In the genomic region with DNA sequence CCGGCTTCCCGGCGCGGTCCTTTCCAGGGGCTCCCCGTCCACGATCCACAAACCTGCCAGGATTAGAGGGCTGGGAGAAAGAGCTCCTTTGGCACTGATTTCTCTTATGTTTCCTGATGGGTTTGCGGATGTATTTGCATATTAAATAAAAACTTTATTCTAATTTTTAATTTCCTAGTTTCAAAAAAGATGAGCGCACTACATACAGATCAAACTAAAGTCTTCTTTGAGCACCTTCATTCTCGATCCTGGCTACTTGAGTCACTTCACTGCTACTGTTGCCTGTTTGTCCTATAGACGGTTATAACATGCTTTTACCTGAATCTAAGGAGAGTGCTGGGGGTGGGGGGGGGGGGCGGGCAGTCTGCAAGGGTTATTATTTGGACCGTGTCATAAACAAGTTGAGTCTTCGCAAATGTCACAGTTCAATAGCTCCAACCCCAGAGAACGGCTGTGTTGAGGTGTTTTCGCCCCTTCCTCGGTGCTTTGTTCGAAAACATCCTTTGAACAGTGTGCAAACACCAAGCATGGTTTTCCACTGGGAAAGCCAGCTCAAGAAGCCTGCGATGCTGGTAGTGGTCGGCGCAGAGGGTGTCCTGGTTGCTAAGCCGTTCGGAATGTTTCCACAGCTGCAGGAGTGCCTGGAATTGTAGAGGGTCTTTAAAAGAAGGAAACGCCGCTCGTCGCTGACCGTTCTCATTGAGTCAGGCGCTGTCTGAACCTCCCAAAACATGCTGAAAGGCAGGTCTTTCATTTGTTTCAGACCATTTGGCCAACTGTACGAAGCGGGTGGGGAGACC, we compare ENCODE assay signal across 8 cellular contexts. TPM values are rescaled to one million over a fixed set of nuclear protein-coding genes. Genes with fewer than 3 reads are reported as not detected.
DNase-seq lines count a peak whose midpoint lies in the region; ATAC-seq and TF ChIP-seq lines count a peak whose summit lies in the region.

No MANE protein-coding gene starts in this region.

- H2AFZ ChIP-seq in SK-N-SH (ENCODE audit: low read depth) = peak overlapping the region; percentile 87; the same call in 1 of the 2 replicates

- TF ChIP-seq CTCF in SK-N-SH (IDR thresholded peaks at IDR 0.05) (no peak), VCaP (conservative IDR thresholded peaks at IDR 0.05) (peak; percentile 19)

- H4K20me1 ChIP-seq in SK-N-SH (ENCODE audit: insufficient read depth) = 0 out of 2 replicates have a peak, but pooled peaks cover 4% of the 10 kb centered on the region

- peaks cover 5% of the 10 kb centered on the region for H3K27me3 Mint-ChIP-seq in stimulated activated naive CD8-positive, alpha-beta T cell treated with anti-CD3 and anti-CD28 coated beads, Interleukin-15, amount 100 ng/mL, for 72 hours

- TF ChIP-seq RAD21 in SK-N-SH (IDR thresholded peaks at IDR 0.05; ENCODE audit: low read length) = no peak

- H3K9me3 Mint-ChIP-seq in stimulated activated naive CD8-positive, alpha-beta T cell treated with anti-CD3 and anti-CD28 coated beads, Interleukin-15, amount 100 ng/mL, for 72 hours = no peaks in the 10 kb centered on the region

- H3K36me3 ChIP-seq in SK-N-SH (replicated peaks in 1 of 2; ENCODE audit: control insufficient read depth in 1 of 2, insufficient read depth in 2 of 2, low read length in 1 of 2) = no peaks in the 10 kb centered on the region

- peaks cover 0 to 5% of the 10 kb centered on the region in 2 experiments; a peak in 1 of 4 replicates for H3K4me1 ChIP-seq in SK-N-SH (ENCODE audit: control insufficient read depth in 1 of 2, insufficient read depth in 2 of 2, low read depth in 1 of 2, low read length in 1 of 2)

- peak overlapping the region; percentile 70 to 99; a peak in 3 of 4 replicates for H3K4me3 ChIP-seq in SK-N-SH (ENCODE audit: low read depth in 2 of 2, low read length in 1 of 2)

- ATAC-seq in SK-N-SH treated with all-trans-retinoic acid at 6 μM for 48 hours = no peak
- no peak for ATAC-seq in stimulated activated naive CD8-positive, alpha-beta T cell treated with anti-CD3 and anti-CD28 coated beads, Interleukin-15, amount 100 ng/mL, for 72 hours
- ATAC-seq in GM21447 (IDR thresholded peaks at IDR 0.05; ENCODE audit: unreplicated experiment) = no peak

- H3K27ac Mint-ChIP-seq in stimulated activated naive CD8-positive, alpha-beta T cell treated with anti-CD3 and anti-CD28 coated beads, Interleukin-15, amount 100 ng/mL, for 72 hours = no peak overlapping the region

- H3K9ac ChIP-seq in SK-N-SH = no peak overlapping the region; the same call in 1 of the 2 replicates

- H3K27me3 ChIP-seq in SK-N-SH (ENCODE audit: insufficient read depth) = no peaks in the 10 kb centered on the region

- peaks cover 31% of the 10 kb centered on the region for H3K4me1 Mint-ChIP-seq in stimulated activated naive CD8-positive, alpha-beta T cell treated with anti-CD3 and anti-CD28 coated beads, Interleukin-15, amount 100 ng/mL, for 72 hours

- H3K4me3 Mint-ChIP-seq in stimulated activated naive CD8-positive, alpha-beta T cell treated with anti-CD3 and anti-CD28 coated beads, Interleukin-15, amount 100 ng/mL, for 72 hours = peak overlapping the region; percentile 93 to 100

- H3K79me2 ChIP-seq in SK-N-SH (ENCODE audit: insufficient read depth) = peaks cover 28% of the 10 kb centered on the region

- H3K9me2 ChIP-seq in SK-N-SH = no peaks in the 10 kb centered on the region

- H3F3A ChIP-seq in SK-N-SH (replicated peaks; ENCODE audit: insufficient read depth) = peaks cover 15% of the 10 kb centered on the region

- POLR2A ChIA-PET in SK-N-SH (lab: Yijun Ruan, JAX) = interaction anchor here (0.6 to 1.3 kb wide), 4 partner anchors 36 to 190 kb away, joined by 4 read pairs; a partner anchor contains a TSS

- WGBS in SK-N-SH (ENCODE audit: low lambda C conversion rate) = 67% methylated on average over 30 of the region's 30 CpGs

- peak overlapping the region; percentile 93 for H3K4me2 ChIP-seq in SK-N-SH

- no peaks in the 10 kb centered on the region for H3K9me3 ChIP-seq in SK-N-SH

- H3K27ac ChIP-seq in SK-N-SH (ENCODE audit: low read depth in 2 of 2, low read length in 1 of 2) (peak overlapping the region in 1 of 2 experiments; percentile 80; a peak in 1 of 4 replicates), VCaP (peak overlapping the region; percentile 69)

- CTCF ChIA-PET in SK-N-SH (lab: Yijun Ruan, JAX) = interaction anchor here (0.7 to 5.8 kb wide), 41 partner anchors 10 to 281 kb away, joined by 3 to 60 read pairs (median 5); a partner anchor contains a TSS

- DNase-seq in SK-N-SH = no peak
- peak; percentile 40 for DNase-seq in iPS-NIHi11 (ENCODE audit: low spot score)
- no peak for DNase-seq in stimulated activated naive CD8-positive, alpha-beta T cell treated with anti-CD3 and anti-CD28 coated beads, Interleukin-15, amount 100 ng/mL, for 72 hours
- DNase-seq in NCI-H1694 (lab: John Stamatoyannopoulos, UW) = no peak
- no peak for DNase-seq in T-helper 1 cell

- no peak for TF ChIP-seq EP300 in SK-N-SH (IDR thresholded peaks at IDR 0.05; ENCODE audit: borderline replicate concordance in 1 of 2, low read depth in 1 of 2, low read length in 1 of 2)

TF ChIP-seq in SK-N-SH, 30 proteins besides CTCF, POLR2A, EP300 and RAD21:
- TF ChIP-seq, protein P1, sequence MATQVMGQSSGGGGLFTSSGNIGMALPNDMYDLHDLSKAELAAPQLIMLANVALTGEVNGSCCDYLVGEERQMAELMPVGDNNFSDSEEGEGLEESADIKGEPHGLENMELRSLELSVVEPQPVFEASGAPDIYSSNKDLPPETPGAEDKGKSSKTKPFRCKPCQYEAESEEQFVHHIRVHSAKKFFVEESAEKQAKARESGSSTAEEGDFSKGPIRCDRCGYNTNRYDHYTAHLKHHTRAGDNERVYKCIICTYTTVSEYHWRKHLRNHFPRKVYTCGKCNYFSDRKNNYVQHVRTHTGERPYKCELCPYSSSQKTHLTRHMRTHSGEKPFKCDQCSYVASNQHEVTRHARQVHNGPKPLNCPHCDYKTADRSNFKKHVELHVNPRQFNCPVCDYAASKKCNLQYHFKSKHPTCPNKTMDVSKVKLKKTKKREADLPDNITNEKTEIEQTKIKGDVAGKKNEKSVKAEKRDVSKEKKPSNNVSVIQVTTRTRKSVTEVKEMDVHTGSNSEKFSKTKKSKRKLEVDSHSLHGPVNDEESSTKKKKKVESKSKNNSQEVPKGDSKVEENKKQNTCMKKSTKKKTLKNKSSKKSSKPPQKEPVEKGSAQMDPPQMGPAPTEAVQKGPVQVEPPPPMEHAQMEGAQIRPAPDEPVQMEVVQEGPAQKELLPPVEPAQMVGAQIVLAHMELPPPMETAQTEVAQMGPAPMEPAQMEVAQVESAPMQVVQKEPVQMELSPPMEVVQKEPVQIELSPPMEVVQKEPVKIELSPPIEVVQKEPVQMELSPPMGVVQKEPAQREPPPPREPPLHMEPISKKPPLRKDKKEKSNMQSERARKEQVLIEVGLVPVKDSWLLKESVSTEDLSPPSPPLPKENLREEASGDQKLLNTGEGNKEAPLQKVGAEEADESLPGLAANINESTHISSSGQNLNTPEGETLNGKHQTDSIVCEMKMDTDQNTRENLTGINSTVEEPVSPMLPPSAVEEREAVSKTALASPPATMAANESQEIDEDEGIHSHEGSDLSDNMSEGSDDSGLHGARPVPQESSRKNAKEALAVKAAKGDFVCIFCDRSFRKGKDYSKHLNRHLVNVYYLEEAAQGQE (IDR thresholded peaks at IDR 0.05; ENCODE audit: low read depth, low read length) = no peak
- TF ChIP-seq ELF1 (IDR thresholded peaks at IDR 0.05) (no peak), RFX5 (IDR thresholded peaks at IDR 0.05; ENCODE audit: low read length) (no peak), NFIC (IDR thresholded peaks at IDR 0.05; ENCODE audit: borderline replicate concordance) (no peak), NRF1 (IDR thresholded peaks at IDR 0.05; ENCODE audit: low read depth, low read length) (no peak)

TF ChIP-seq in SK-N-SH treated with all-trans-retinoic acid at 6 μM for 48 hours, 23 proteins besides CTCF, POLR2A, EP300 and RAD21 (continues in another document):
- TF ChIP-seq, protein P2, sequence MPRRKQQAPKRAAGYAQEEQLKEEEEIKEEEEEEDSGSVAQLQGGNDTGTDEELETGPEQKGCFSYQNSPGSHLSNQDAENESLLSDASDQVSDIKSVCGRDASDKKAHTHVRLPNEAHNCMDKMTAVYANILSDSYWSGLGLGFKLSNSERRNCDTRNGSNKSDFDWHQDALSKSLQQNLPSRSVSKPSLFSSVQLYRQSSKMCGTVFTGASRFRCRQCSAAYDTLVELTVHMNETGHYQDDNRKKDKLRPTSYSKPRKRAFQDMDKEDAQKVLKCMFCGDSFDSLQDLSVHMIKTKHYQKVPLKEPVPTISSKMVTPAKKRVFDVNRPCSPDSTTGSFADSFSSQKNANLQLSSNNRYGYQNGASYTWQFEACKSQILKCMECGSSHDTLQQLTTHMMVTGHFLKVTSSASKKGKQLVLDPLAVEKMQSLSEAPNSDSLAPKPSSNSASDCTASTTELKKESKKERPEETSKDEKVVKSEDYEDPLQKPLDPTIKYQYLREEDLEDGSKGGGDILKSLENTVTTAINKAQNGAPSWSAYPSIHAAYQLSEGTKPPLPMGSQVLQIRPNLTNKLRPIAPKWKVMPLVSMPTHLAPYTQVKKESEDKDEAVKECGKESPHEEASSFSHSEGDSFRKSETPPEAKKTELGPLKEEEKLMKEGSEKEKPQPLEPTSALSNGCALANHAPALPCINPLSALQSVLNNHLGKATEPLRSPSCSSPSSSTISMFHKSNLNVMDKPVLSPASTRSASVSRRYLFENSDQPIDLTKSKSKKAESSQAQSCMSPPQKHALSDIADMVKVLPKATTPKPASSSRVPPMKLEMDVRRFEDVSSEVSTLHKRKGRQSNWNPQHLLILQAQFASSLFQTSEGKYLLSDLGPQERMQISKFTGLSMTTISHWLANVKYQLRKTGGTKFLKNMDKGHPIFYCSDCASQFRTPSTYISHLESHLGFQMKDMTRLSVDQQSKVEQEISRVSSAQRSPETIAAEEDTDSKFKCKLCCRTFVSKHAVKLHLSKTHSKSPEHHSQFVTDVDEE (CRISPR knock-in tag; IDR thresholded peaks at IDR 0.05) = no peak

RNA-seq across cellular contexts. Expression of a gene that starts 1.1 kb away (rescaled TPM):
- 10.1 and 11.0 TPM in 2 replicates for polyA plus RNA-seq in SK-N-SH (2012; rRNA removed)
- polyA plus RNA-seq in SK-N-SH (2012; cell fraction: cytosol; rRNA removed) = 6.6 and 8.2 TPM in 2 replicates
- polyA plus RNA-seq in SK-N-SH (2012; cell fraction: nucleus; rRNA removed) = 34.5 and 39.6 TPM in 2 replicates

RNA-seq across cellular contexts. Expression of a gene that starts 4.9 kb away (rescaled TPM):
- polyA plus RNA-seq in SK-N-SH (2012; rRNA removed) = 0.10 TPM in 1 of 2 replicates, not detected in the other
- 0.05 TPM in 1 of 2 replicates, not detected in the other for polyA plus RNA-seq in SK-N-SH (2012; cell fraction: cytosol; rRNA removed)
- polyA plus RNA-seq in SK-N-SH (2012; cell fraction: nucleus; rRNA removed) = not detected in 2 replicates
